Comparison of ENCODE assay signal across 20 cellular contexts in genomic region chr10:23610626-23611307, GRCh38.
A peak's percentile ranks its signal among the peaks of the same experiment; 100 is the strongest.
DNase-seq lines count a peak whose midpoint lies in the region; ATAC-seq and TF ChIP-seq lines count a peak whose summit lies in the region.
"Had no signal": no experiment of that assay in that cellular context is flagged by ENCODE, and none has a peak within 500 bp of the region (broad histone marks: within the 10 kb centered on the region; RNA-seq: fewer than 3 reads in every experiment).

No MANE protein-coding gene starts in this region.

- H3K27ac Mint-ChIP-seq in neural crest cell (ENCODE audit: unreplicated experiment) (peak overlapping the region; percentile 81), Calu3 (ENCODE audit: unreplicated experiment) (no peak overlapping the region)
- H3K27ac Mint-ChIP-seq: B cell, HFFc6 had no signal

- H3K4me3 ChIP-seq in left ventricle myocardium inferior (no peak overlapping the region), esophagus squamous epithelium (no peak overlapping the region), neuronal stem cell (ENCODE audit: low read length in 2 of 2) (no peak overlapping the region), Karpas-422 (ENCODE audit: low read length) (no peak overlapping the region)
- H3K4me3 ChIP-seq: K562 had no signal

- H3K27me3 Mint-ChIP-seq in neural crest cell (ENCODE audit: low read depth): no peaks in the 10 kb centered on the region
- peaks cover 10% of the 10 kb centered on the region for H3K27me3 Mint-ChIP-seq in Calu3 (ENCODE audit: unreplicated experiment)

- no peak for TF ChIP-seq CTCF in left ventricle myocardium inferior (IDR thresholded peaks at IDR 0.05; ENCODE audit: borderline replicate concordance)
- no peak for TF ChIP-seq CTCF in esophagus squamous epithelium (IDR thresholded peaks at IDR 0.05)
- no peak for TF ChIP-seq CTCF in neural crest cell (conservative IDR thresholded peaks at IDR 0.05)
- TF ChIP-seq CTCF in Calu3 (IDR thresholded peaks at IDR 0.05; ENCODE audit: unreplicated experiment): no peak

- H2BK120ac ChIP-seq in neuronal stem cell (ENCODE audit: low read depth, low read length): no peak overlapping the region

- no peaks in the 10 kb centered on the region for H3K79me1 ChIP-seq in neuronal stem cell (ENCODE audit: low read depth, low read length)

- no peak overlapping the region for H3K14ac ChIP-seq in neuronal stem cell (ENCODE audit: low read length)

- 53 to 58% methylated on average over 4 of the region's 4 CpGs for WGBS in esophagus squamous epithelium, 2 donors
- no CpG with 5 or more reads among the region's 4 CpGs for WGBS in neuronal stem cell (ENCODE audit: extremely low coverage in 2 of 2, insufficient read length in 2 of 2, insufficient replicate concordance in 1 of 2), 2 donors

- H3K36me3 ChIP-seq in left ventricle myocardium inferior (no peaks in the 10 kb centered on the region), esophagus squamous epithelium (no peaks in the 10 kb centered on the region), neuronal stem cell (replicated peaks in 1 of 2; ENCODE audit: control insufficient read depth in 2 of 2, insufficient read depth in 2 of 2, low read length in 2 of 2) (no peaks in the 10 kb centered on the region), Karpas-422 (ENCODE audit: insufficient read depth, low read length) (no peaks in the 10 kb centered on the region)

- TF ChIP-seq POLR2A in esophagus squamous epithelium (IDR thresholded peaks at IDR 0.05): no peak

- CTCF ChIA-PET in Calu3 (lab: Charles Lee): no interaction called here

- no peak for DNase-seq in Right ventricle myocardium superior
- DNase-seq in left ventricle myocardium inferior: no peak
- no peak for DNase-seq in esophagus squamous epithelium (lab: John Stamatoyannopoulos, UW)
- DNase-seq in neural crest cell (ENCODE audit: low read depth, low spot score): no peak
- DNase-seq in neuronal stem cell (ENCODE audit: low spot score): no peak
- DNase-seq in Calu3: no peak
- DNase-seq in T-helper 2 cell: no peak
- no peak for DNase-seq in Karpas-422
- DNase-seq: 8988T; COR-L47; GF-D8; H7; HFFc6; NCI-H1105; NCI-H2081 treated with DMSO at 0.1 percent for 48 hours; NK-92 treated with Interleukin-12 subunit alpha and Interleukin-12 subunit beta, amount 100 ng/mL, for 24 hours; OCI-M1; SHP77 had no signal

- intact Hi-C loops in Right ventricle myocardium superior (cut with DNase I) (no loop called here), left ventricle myocardium inferior (cut with micrococcal nuclease) (no loop called here), esophagus squamous epithelium (cut with DNase I) (no loop called here), Calu3 (cut with micrococcal nuclease; ENCODE audit: unreplicated experiment) (no loop called here)

- H3K18ac ChIP-seq in neuronal stem cell (ENCODE audit: low read length): no peak overlapping the region

- no peak overlapping the region for H2BK12ac ChIP-seq in neuronal stem cell (ENCODE audit: low read length)

- no peak overlapping the region for H2AFZ ChIP-seq in neuronal stem cell (ENCODE audit: low read length)
- no peak overlapping the region for H2AFZ ChIP-seq in Karpas-422 (ENCODE audit: low read length)

- ATAC-seq in Right ventricle myocardium superior (ENCODE audit: poor library complexity): peak; percentile 45
- ATAC-seq: K562 had no signal

- H3K9ac ChIP-seq in neuronal stem cell (ENCODE audit: low read depth, low read length, poor library complexity): no peak overlapping the region
- no peak overlapping the region for H3K9ac ChIP-seq in Karpas-422 (ENCODE audit: low read length)

- no peak overlapping the region for H3K27ac ChIP-seq in left ventricle myocardium inferior (replicated peaks)
- H3K27ac ChIP-seq in esophagus squamous epithelium: peak overlapping the region; percentile 29 to 69 (median 48)
- H3K27ac ChIP-seq in neuronal stem cell (replicated peaks; ENCODE audit: low read length): no peak overlapping the region
- H3K27ac ChIP-seq in Karpas-422 (ENCODE audit: low read length): no peak overlapping the region

- no peak overlapping the region for H3K23ac ChIP-seq in neuronal stem cell (ENCODE audit: low read depth, low read length, poor library complexity)

- H3K9me3 Mint-ChIP-seq in neural crest cell (no peaks in the 10 kb centered on the region), Calu3 (ENCODE audit: low read depth, unreplicated experiment) (no peaks in the 10 kb centered on the region)

- H3K9me2 ChIP-seq in Karpas-422 (replicated peaks; ENCODE audit: insufficient read depth, low read length): no peaks in the 10 kb centered on the region

- no peak overlapping the region for H2BK15ac ChIP-seq in neuronal stem cell (ENCODE audit: low read length)

- no peaks in the 10 kb centered on the region for H4K20me1 ChIP-seq in Karpas-422 (ENCODE audit: insufficient read depth, low read depth, low read length)

- H3K4me3 Mint-ChIP-seq in neural crest cell (peak overlapping the region; percentile 26), Calu3 (ENCODE audit: low read depth, unreplicated experiment) (no peak overlapping the region)
- H3K4me3 Mint-ChIP-seq: B cell, HFFc6 had no signal

- H3K36me3 Mint-ChIP-seq in neural crest cell (ENCODE audit: low read depth) (no peaks in the 10 kb centered on the region), Calu3 (ENCODE audit: insufficient read depth, unreplicated experiment) (no peaks in the 10 kb centered on the region)

- H3K9me3 ChIP-seq in left ventricle myocardium inferior (replicated peaks) (no peaks in the 10 kb centered on the region), esophagus squamous epithelium (no peaks in the 10 kb centered on the region), neuronal stem cell (replicated peaks in 1 of 2; ENCODE audit: control insufficient read depth in 2 of 2, insufficient read depth in 1 of 2, low read depth in 1 of 2, low read length in 2 of 2) (no peaks in the 10 kb centered on the region), Karpas-422 (ENCODE audit: low read length) (peaks cover 2% of the 10 kb centered on the region)

- H2AK5ac ChIP-seq in neuronal stem cell (ENCODE audit: low read depth, low read length): no peak overlapping the region

- no TSS peak for BruUV-seq in Calu3 (replicated peaks; lab: Mats Ljungman, UMichigan)

- H3K4me2 ChIP-seq in neuronal stem cell (ENCODE audit: insufficient read depth, low read length, poor library complexity, severe bottlenecking) (no peak overlapping the region), Karpas-422 (ENCODE audit: low read depth, low read length, poor library complexity, severe bottlenecking) (no peak overlapping the region)

- H3K4me1 ChIP-seq in left ventricle myocardium inferior: no peaks in the 10 kb centered on the region
- H3K4me1 ChIP-seq in esophagus squamous epithelium: peaks cover 0 to 24% (median 13%) of the 10 kb centered on the region in 3 donors
- no peaks in the 10 kb centered on the region for H3K4me1 ChIP-seq in neuronal stem cell (ENCODE audit: control insufficient read depth in 2 of 2, insufficient read depth in 1 of 2, low read depth in 1 of 2, low read length in 2 of 2)
- H3K4me1 ChIP-seq in Karpas-422 (ENCODE audit: low read length): no peaks in the 10 kb centered on the region

- no peaks in the 10 kb centered on the region for H3K79me2 ChIP-seq in Karpas-422 (ENCODE audit: low read length)

- no peak overlapping the region for H2BK5ac ChIP-seq in neuronal stem cell (ENCODE audit: low read length)

- H4K8ac ChIP-seq in neuronal stem cell (ENCODE audit: low read depth, low read length): no peak overlapping the region

- H3K4me1 Mint-ChIP-seq in neural crest cell: peaks cover 18% of the 10 kb centered on the region
- H3K4me1 Mint-ChIP-seq in Calu3 (ENCODE audit: low read depth, unreplicated experiment): no peaks in the 10 kb centered on the region
- H3K4me1 Mint-ChIP-seq: B cell had no signal

- H4K91ac ChIP-seq in neuronal stem cell (ENCODE audit: low read depth, low read length, poor library complexity): no peak overlapping the region

- no peaks in the 10 kb centered on the region for H3K27me3 ChIP-seq in left ventricle myocardium inferior (ENCODE audit: low read depth)
- no peaks in the 10 kb centered on the region for H3K27me3 ChIP-seq in esophagus squamous epithelium
- no peaks in the 10 kb centered on the region for H3K27me3 ChIP-seq in neuronal stem cell (ENCODE audit: control insufficient read depth in 3 of 3, insufficient read depth in 3 of 3, low read depth in 1 of 3, low read length in 3 of 3)
- no peaks in the 10 kb centered on the region for H3K27me3 ChIP-seq in Karpas-422 (ENCODE audit: low read length)

- no peak overlapping the region for H3K4ac ChIP-seq in neuronal stem cell (ENCODE audit: low read length)

Comparison
In these comparisons a context has a peak if more than half of its experiments do, and no peak if none do; other contexts are left out.
1. H3K27ac ChIP-seq: peak in esophagus squamous epithelium (4 of 4); none in left ventricle myocardium inferior (single experiment), neuronal stem cell (single experiment) and Karpas-422 (single experiment).